In the genomic region with DNA sequence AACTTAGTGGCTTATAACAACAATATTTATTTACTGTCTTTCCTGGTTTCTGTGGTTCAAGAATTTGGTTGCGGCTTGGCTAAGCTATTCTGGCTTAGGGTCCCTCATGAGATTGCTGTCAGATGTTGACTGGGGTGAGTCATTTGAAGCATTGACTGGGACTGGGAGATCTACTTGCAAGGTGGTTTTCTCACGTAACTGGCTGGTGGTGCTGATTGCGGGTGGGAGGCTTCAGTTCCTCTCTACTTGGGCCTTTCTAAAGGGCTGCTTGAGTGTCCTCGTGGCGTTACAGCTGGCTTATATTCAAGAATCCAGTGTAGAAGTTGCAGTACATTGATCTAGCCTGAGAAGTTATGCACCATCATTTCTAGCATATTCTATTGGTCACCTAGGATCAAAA, we compare ENCODE assay signal across 29 cellular contexts.
"Had no signal": no experiment of that assay in that cellular context is flagged by ENCODE, and none has a peak within 500 bp of the region (broad histone marks: within the 10 kb centered on the region; RNA-seq: fewer than 3 reads in every experiment).

No MANE protein-coding gene starts in this region.

- H3K4me2 ChIP-seq: smooth muscle cell had no signal

- FAIRE-seq: endothelial cell of umbilical vein, islet of Langerhans had no signal

- H3K36me3 ChIP-seq: esophagus muscularis mucosa, gastroesophageal sphincter, heart right ventricle, left ventricle myocardium inferior, lower lobe of right lung, neutrophil, suprapubic skin, transverse colon, upper lobe of right lung, uterus had no signal

- H3K79me2 ChIP-seq: parathyroid adenoma had no signal

- H3K9ac ChIP-seq: parathyroid adenoma had no signal

- H3K27ac ChIP-seq: coronary artery, esophagus muscularis mucosa, foreskin keratinocyte, gastroesophageal sphincter, heart right ventricle, left ventricle myocardium inferior, lower lobe of right lung, neutrophil, parathyroid adenoma, suprapubic skin, transverse colon, upper lobe of right lung, uterus had no signal

- H3K9me3 ChIP-seq: esophagus muscularis mucosa, gastroesophageal sphincter, left ventricle myocardium inferior, lower lobe of right lung, neutrophil, suprapubic skin, transverse colon, upper lobe of right lung, uterus had no signal

- H3K27me3 ChIP-seq: esophagus muscularis mucosa, foreskin keratinocyte, gastroesophageal sphincter, heart right ventricle, neutrophil, suprapubic skin, transverse colon, upper lobe of right lung, uterus had no signal

- ATAC-seq: foreskin keratinocyte; gastroesophageal sphincter; heart right ventricle; left colon; lower lobe of right lung; natural killer cell; sciatic nerve; stimulated activated naive CD8-positive, alpha-beta T cell treated with anti-CD3 and anti-CD28 coated beads, Interleukin-15, amount 100 ng/mL, for 72 hours; upper lobe of right lung had no signal

- H2AFZ ChIP-seq: parathyroid adenoma had no signal

- H3K4me3 ChIP-seq: coronary artery, esophagus muscularis mucosa, gastroesophageal sphincter, heart right ventricle, left ventricle myocardium inferior, lower lobe of right lung, smooth muscle cell, suprapubic skin, transverse colon, upper lobe of right lung, uterus had no signal

- DNase-seq: dermis blood vessel endothelial cell; effector memory CD4-positive, alpha-beta T cell; foreskin keratinocyte; heart right ventricle; hippocampal formation; kidney glomerular epithelial cell; left colon; left ventricle myocardium inferior; lower lobe of right lung; natural killer cell; stimulated activated CD4-positive, alpha-beta T cell treated with anti-CD3 and anti-CD28 coated beads, Interleukin-12 subunit alpha, Interleukin-12 subunit beta, amount 100 ng/mL, for 4 hours; stimulated activated CD4-positive, alpha-beta T cell treated with anti-CD3 and anti-CD28 coated beads, Interleukin-1b, Interleukin-23, amount 100 ng/mL, for 48 hours; stimulated activated CD4-positive, alpha-beta T cell treated with anti-CD3 and anti-CD28 coated beads, Interleukin-4, amount 100 ng/mL, for 1 hour; stimulated activated CD8-positive, alpha-beta memory T cell treated with anti-CD3 and anti-CD28 coated beads, Interleukin-4, amount 100 ng/mL, for 48 hours; stimulated activated naive CD4-positive, alpha-beta T cell; stimulated activated naive CD8-positive, alpha-beta T cell treated with anti-CD3 and anti-CD28 coated beads, Interleukin-15, amount 100 ng/mL, for 72 hours; transverse colon; upper lobe of right lung; uterus had no signal

- H3K4me1 ChIP-seq: esophagus muscularis mucosa, foreskin keratinocyte, gastroesophageal sphincter, heart right ventricle, left ventricle myocardium inferior, lower lobe of right lung, parathyroid adenoma, suprapubic skin, transverse colon, upper lobe of right lung, uterus had no signal
